Comparison of ENCODE assay signal across 5 cellular contexts in genomic region chr7:30273552-30273951, GRCh38.
"Had no signal": no experiment of that assay in that cellular context is flagged by ENCODE, and none has a peak within 500 bp of the region (broad histone marks: within the 10 kb centered on the region; RNA-seq: fewer than 3 reads in every experiment).

No MANE protein-coding gene starts in this region.

- DNase-seq: H9, HCEC 1CT, IMR-90, KBM-7 had no signal

- H2AFZ ChIP-seq: GM23338 had no signal

- H3K9me3 Mint-ChIP-seq: GM23338, H9 had no signal

- H3K4me3 ChIP-seq: GM23338 had no signal

- H3K4me2 ChIP-seq: GM23338 had no signal

- H3K27ac Mint-ChIP-seq: GM23338, H9 had no signal

- H3K4me3 Mint-ChIP-seq: GM23338, H9 had no signal

- ATAC-seq: GM23338 had no signal
